In the genomic region with DNA sequence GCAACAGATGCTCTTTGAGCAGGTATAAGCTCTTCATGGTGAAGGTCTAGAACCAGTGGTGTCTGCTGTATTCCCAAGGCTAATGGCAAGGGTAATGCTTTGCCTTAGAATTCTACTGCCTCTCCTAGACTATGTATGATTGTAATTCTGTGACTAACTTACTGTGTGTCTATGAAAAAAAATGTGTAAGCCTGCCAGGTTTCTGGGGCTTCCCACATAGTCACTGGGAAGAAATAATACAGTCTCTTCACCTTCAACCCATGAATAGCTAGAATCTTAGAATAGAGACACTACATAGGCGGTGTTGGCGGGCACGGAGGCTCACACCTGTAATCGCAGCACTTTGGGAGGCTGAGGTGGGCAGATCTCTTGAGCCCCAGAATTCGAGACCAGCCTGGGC, we compare ENCODE assay signal across 1 cellular context.
TF ChIP-seq lines count a peak whose summit lies in the region.

No MANE protein-coding gene starts in this region.

TF ChIP-seq in IMR-90, 13 proteins besides CTCF, POLR2A, EP300 and RAD21 (continued from another document):
- no peak for TF ChIP-seq RFX5 (IDR thresholded peaks at IDR 0.05; ENCODE audit: low read depth, low read length)
